In the genomic region with DNA sequence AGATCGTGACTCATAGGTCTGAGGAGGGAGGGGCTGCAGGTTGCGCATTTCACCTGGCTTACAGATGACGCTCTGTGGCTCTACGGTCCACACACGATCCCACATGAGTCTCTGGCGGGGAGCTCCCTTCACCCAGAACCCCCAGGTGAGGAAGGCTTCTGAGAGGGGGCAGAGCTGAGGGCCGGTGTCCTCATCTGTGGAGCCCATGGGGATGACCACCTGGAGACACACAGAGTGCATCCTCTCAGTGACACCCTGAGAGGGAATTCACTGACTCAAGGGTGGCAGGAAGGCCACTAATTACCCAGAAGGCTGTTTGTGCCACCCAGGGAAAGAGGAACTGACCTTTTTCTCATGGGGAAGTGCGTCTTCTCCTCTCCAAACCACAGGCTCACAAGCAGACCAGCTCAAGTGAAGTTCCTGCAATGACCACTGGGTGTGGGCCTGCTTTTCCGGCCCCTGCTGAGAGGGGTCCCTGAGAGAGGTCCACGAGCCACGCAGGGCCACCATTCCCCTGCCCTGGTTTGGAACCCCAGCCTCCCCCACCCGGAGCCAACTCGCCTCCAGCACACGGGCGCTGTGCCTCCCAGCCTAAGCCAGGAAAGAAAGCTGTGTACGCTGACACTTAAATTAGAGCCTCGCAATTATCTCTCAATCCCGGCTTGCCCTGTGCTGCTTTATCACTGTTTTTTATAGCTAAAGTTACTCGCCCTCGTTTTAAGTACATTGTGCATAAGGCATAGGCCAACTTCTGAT, we compare ENCODE assay signal across 8 cellular contexts.
DNase-seq lines count a peak whose midpoint lies in the region; ATAC-seq and TF ChIP-seq lines count a peak whose summit lies in the region.

No MANE protein-coding gene starts in this region.

- H3K36me3 ChIP-seq in GM06990 (ENCODE audit: control insufficient read depth, insufficient read depth, low read length): no peaks in the 10 kb centered on the region

- no peaks in the 10 kb centered on the region for H3K9me3 Mint-ChIP-seq in activated naive CD8-positive, alpha-beta T cell treated with anti-CD3 and anti-CD28 coated beads, Interleukin-2, amount 50 U/mL, for 24 hours

- 0 out of 2 replicates have a peak overlapping the region, but pooled peaks have one; percentile 6 for H3K4me3 ChIP-seq in GM06990 (replicated peaks; ENCODE audit: low read depth, low read length)

- no peaks in the 10 kb centered on the region for H3K4me1 Mint-ChIP-seq in activated naive CD8-positive, alpha-beta T cell treated with anti-CD3 and anti-CD28 coated beads, Interleukin-2, amount 50 U/mL, for 24 hours

- TF ChIP-seq CTCF in GM06990 (IDR thresholded peaks at IDR 0.05; ENCODE audit: insufficient read depth, low read length, poor library complexity, severe bottlenecking): peak; percentile 75

- peaks cover 4% of the 10 kb centered on the region for H3K27me3 Mint-ChIP-seq in activated naive CD8-positive, alpha-beta T cell treated with anti-CD3 and anti-CD28 coated beads, Interleukin-2, amount 50 U/mL, for 24 hours

- H3K36me3 Mint-ChIP-seq in activated naive CD8-positive, alpha-beta T cell treated with anti-CD3 and anti-CD28 coated beads, Interleukin-2, amount 50 U/mL, for 24 hours (ENCODE audit: low read depth): no peaks in the 10 kb centered on the region

- DNase-seq in GM06990 (ENCODE audit: extremely low read depth, insufficient read length): peak; percentile 85
- peak; percentile 25 for DNase-seq in activated naive CD8-positive, alpha-beta T cell treated with anti-CD3 and anti-CD28 coated beads, Interleukin-2, amount 50 U/mL, for 24 hours
- peak; percentile 4 for DNase-seq in midbrain (lab: John Stamatoyannopoulos, UW)
- no peak for DNase-seq in stimulated activated CD4-positive, alpha-beta T cell treated with anti-CD3 and anti-CD28 coated beads, Interleukin-2, amount 100 ng/mL, for 48 hours
- DNase-seq in NCI-H128 (lab: John Stamatoyannopoulos, UW; ENCODE audit: unreplicated experiment): no peak
- no peak for DNase-seq in NCI-H187 (lab: John Stamatoyannopoulos, UW)

- no peaks in the 10 kb centered on the region for H3K27me3 ChIP-seq in GM06990 (replicated peaks; ENCODE audit: control insufficient read depth, insufficient read depth, low read length)

- H3K27ac Mint-ChIP-seq in activated naive CD8-positive, alpha-beta T cell treated with anti-CD3 and anti-CD28 coated beads, Interleukin-2, amount 50 U/mL, for 24 hours: peak overlapping the region; percentile 69

- peak; percentile 98 for ATAC-seq in GM21360 (IDR thresholded peaks at IDR 0.05; ENCODE audit: unreplicated experiment)
- ATAC-seq in HG03457 (IDR thresholded peaks at IDR 0.05; ENCODE audit: unreplicated experiment): peak; percentile 99
- ATAC-seq in activated naive CD8-positive, alpha-beta T cell treated with anti-CD3 and anti-CD28 coated beads, Interleukin-2, amount 50 U/mL, for 24 hours: peak; percentile 56

- no peak overlapping the region for H3K4me3 Mint-ChIP-seq in activated naive CD8-positive, alpha-beta T cell treated with anti-CD3 and anti-CD28 coated beads, Interleukin-2, amount 50 U/mL, for 24 hours

Comparison
In these comparisons a context has a peak if more than half of its experiments do, and no peak if none do; other contexts are left out.
1. DNase-seq: peak in GM06990 (single experiment), activated naive CD8-positive, alpha-beta T cell treated with anti-CD3 and anti-CD28 coated beads, Interleukin-2, amount 50 U/mL, for 24 hours (single experiment) and midbrain (single experiment); none in stimulated activated CD4-positive, alpha-beta T cell treated with anti-CD3 and anti-CD28 coated beads, Interleukin-2, amount 100 ng/mL, for 48 hours (0 of 2), NCI-H128 (single experiment) and NCI-H187 (0 of 2).
2. Peak in every context shown above with its lines, with median percentiles within 50 percentile points of each other: ATAC-seq.